26 cellular contexts compared by ENCODE assay signal in genomic region chr1:213362598-213362997, GRCh38.
"Had no signal": no experiment of that assay in that cellular context is flagged by ENCODE, and none has a peak within 500 bp of the region (broad histone marks: within the 10 kb centered on the region; RNA-seq: fewer than 3 reads in every experiment).

No MANE protein-coding gene starts in this region.

- H3K27me3 ChIP-seq: stomach, suprapubic skin, testis, thyroid gland, tibial artery, tibial nerve, transverse colon, upper lobe of left lung, upper lobe of right lung, uterus, vagina had no signal

- H3K36me3 ChIP-seq: stomach, suprapubic skin, thoracic aorta, thyroid gland, tibial artery, tibial nerve, transverse colon, upper lobe of left lung, upper lobe of right lung, uterus, vagina had no signal

- H3K4me3 ChIP-seq: stomach, suprapubic skin, testis, thoracic aorta, thyroid gland, tibial artery, tibial nerve, transverse colon, upper lobe of left lung, upper lobe of right lung, uterus, vagina had no signal

- ATAC-seq: stimulated activated effector memory CD8-positive, alpha-beta T cell treated with anti-CD3 and anti-CD28 coated beads, Interleukin-12 subunit alpha, Interleukin-12 subunit beta, amount 100 ng/mL, for 72 hours; stimulated activated memory B cell treated with anti-CD40 and anti-IgM and Interleukin-4, amounts not matched to agents 10 μg/mL and 1 μg/mL and 100 μg/mL, for 72 hours; stimulated activated naive B cell treated with anti-CD40 and anti-IgM and Interleukin-4, amounts not matched to agents 10 μg/mL and 1 μg/mL and 100 μg/mL, for 72 hours; stimulated activated naive CD8-positive, alpha-beta T cell treated with anti-CD3 and anti-CD28 coated beads, Interleukin-15, amount 100 ng/mL, for 72 hours; stimulated activated naive CD8-positive, alpha-beta T cell treated with anti-CD3 and anti-CD28 coated beads, Interleukin-15, Interleukin-2, amounts not matched to agents 100 U/mL and 50 U/mL, for 24 hours; upper lobe of right lung had no signal

- FAIRE-seq: urothelium cell line had no signal

- H3K27ac ChIP-seq: stomach, suprapubic skin, testis, thoracic aorta, thyroid gland, tibial artery, tibial nerve, transverse colon, upper lobe of left lung, upper lobe of right lung, uterus, vagina had no signal

- H3K9me3 ChIP-seq: testis, thyroid gland, transverse colon, upper lobe of left lung, upper lobe of right lung, uterus, vagina had no signal

- H3K4me1 ChIP-seq: stomach, suprapubic skin, testis, thyroid gland, tibial artery, tibial nerve, transverse colon, upper lobe of left lung, upper lobe of right lung, uterus, vagina had no signal

- DNase-seq: stimulated activated CD4-positive, alpha-beta T cell treated with anti-CD3 and anti-CD28 coated beads, Interleukin-2, amount 100 ng/mL, for 48 hours; stimulated activated CD4-positive, alpha-beta T cell treated with anti-CD3 and anti-CD28 coated beads, Interleukin-4, amount 100 ng/mL, for 1 hour; stimulated activated CD4-positive, alpha-beta T cell treated with anti-CD3 and anti-CD28 coated beads, Interleukin-4, amount 100 ng/mL, for 24 hours; stimulated activated CD4-positive, alpha-beta T cell treated with anti-CD3 and anti-CD28 coated beads, Interleukin-4, amount 100 ng/mL, for 4 hours; stimulated activated CD8-positive, alpha-beta memory T cell treated with anti-CD3 and anti-CD28 coated beads, Interleukin-4, amount 100 ng/mL, for 48 hours; stimulated activated naive B cell treated with anti-CD40 and anti-IgM and Interleukin-4, amounts not matched to agents 10 μg/mL and 1 μg/mL and 100 μg/mL, for 72 hours; stimulated activated naive CD4-positive, alpha-beta T cell; stimulated activated naive CD4-positive, alpha-beta T cell treated with Interleukin-2 at 50 U/mL for 16 hours; stimulated activated naive CD8-positive, alpha-beta T cell treated with anti-CD3 and anti-CD28 coated beads, Interleukin-15, amount 100 ng/mL, for 72 hours; stimulated activated naive CD8-positive, alpha-beta T cell treated with anti-CD3 and anti-CD28 coated beads, Interleukin-15, Interleukin-2, amounts not matched to agents 100 U/mL and 50 U/mL, for 24 hours; stomach; substantia nigra; testis; thyroid gland; tibial artery; transverse colon; upper lobe of left lung; upper lobe of right lung; uterus had no signal
